ENCODE assay signal across 13 cellular contexts in the genomic region with DNA sequence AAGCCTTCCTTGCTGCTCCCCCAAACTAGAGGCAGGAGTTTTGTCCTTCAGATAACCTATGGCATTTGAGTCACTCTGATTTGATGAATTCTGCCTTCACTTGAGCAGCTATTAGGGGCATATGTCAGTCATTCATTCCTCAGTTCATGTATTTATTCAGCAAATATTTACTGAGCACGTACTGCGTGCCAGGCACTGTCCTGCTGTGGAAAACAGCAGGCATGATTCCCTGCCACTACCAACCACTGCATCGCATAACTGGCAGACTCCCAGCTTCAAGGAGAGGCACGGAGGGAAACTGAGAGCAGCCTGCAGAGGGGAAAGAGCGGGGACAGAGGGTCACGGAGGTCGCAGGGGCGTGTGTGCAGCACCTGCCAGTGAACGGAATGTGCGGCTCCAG.
"Had no signal": no experiment of that assay in that cellular context is flagged by ENCODE, and none has a peak within 500 bp of the region (broad histone marks: within the 10 kb centered on the region; RNA-seq: fewer than 3 reads in every experiment).

No MANE protein-coding gene starts in this region.

- DNase-seq: cortex of kidney; effector memory CD8-positive, alpha-beta T cell; hippocampal formation; kidney glomerular epithelial cell; stimulated activated CD4-positive, alpha-beta T cell treated with anti-CD3 and anti-CD28 coated beads, Interleukin-15, amount 100 ng/mL, for 24 hours; stimulated activated CD4-positive, alpha-beta T cell treated with anti-CD3 and anti-CD28 coated beads, Interleukin-4, amount 100 ng/mL, for 24 hours; testis had no signal

- H3K27me3 Mint-ChIP-seq: activated naive CD4-positive, alpha-beta T cell treated with anti-CD3 and anti-CD28 coated beads, Interleukin-2, amount 50 U/mL, for 24 hours; central memory CD8-positive, alpha-beta T cell; effector memory CD8-positive, alpha-beta T cell; memory B cell; stimulated activated naive CD8-positive, alpha-beta T cell treated with anti-CD3 and anti-CD28 coated beads, Interleukin-15, Interleukin-2, amounts not matched to agents 100 ng/mL and 50 ng/mL, for 24 hours had no signal

- H3K4me3 ChIP-seq: testis had no signal

- ATAC-seq: activated CD4-positive, CD25-positive, alpha-beta regulatory T cell treated with anti-CD3 and anti-CD28 coated beads, Interleukin-2, amount 50 U/mL, for 24 hours; effector memory CD8-positive, alpha-beta T cell had no signal

- H3K27ac Mint-ChIP-seq: activated naive CD4-positive, alpha-beta T cell treated with anti-CD3 and anti-CD28 coated beads, Interleukin-2, amount 50 U/mL, for 24 hours; memory B cell; stimulated activated naive CD8-positive, alpha-beta T cell treated with anti-CD3 and anti-CD28 coated beads, Interleukin-15, Interleukin-2, amounts not matched to agents 100 ng/mL and 50 ng/mL, for 24 hours; T-helper 2 cell treated with Interferon-gamma antibody and Interleukin-4, amounts not matched to agents 5 μg/mL and 100 μg/mL, for 36 hours had no signal

- H3K27me3 ChIP-seq: testis had no signal

- H3K27ac ChIP-seq: testis had no signal

- H3K9me3 Mint-ChIP-seq: activated naive CD4-positive, alpha-beta T cell treated with anti-CD3 and anti-CD28 coated beads, Interleukin-2, amount 50 U/mL, for 24 hours; central memory CD8-positive, alpha-beta T cell; effector memory CD8-positive, alpha-beta T cell; memory B cell; stimulated activated naive CD8-positive, alpha-beta T cell treated with anti-CD3 and anti-CD28 coated beads, Interleukin-15, Interleukin-2, amounts not matched to agents 100 ng/mL and 50 ng/mL, for 24 hours; T-helper 2 cell treated with Interferon-gamma antibody and Interleukin-4, amounts not matched to agents 5 μg/mL and 100 μg/mL, for 36 hours had no signal

- H3K9me3 ChIP-seq: testis had no signal

- H3K4me1 ChIP-seq: testis had no signal

- H3K4me1 Mint-ChIP-seq: activated naive CD4-positive, alpha-beta T cell treated with anti-CD3 and anti-CD28 coated beads, Interleukin-2, amount 50 U/mL, for 24 hours; memory B cell had no signal

- H3K4me3 Mint-ChIP-seq: activated naive CD4-positive, alpha-beta T cell treated with anti-CD3 and anti-CD28 coated beads, Interleukin-2, amount 50 U/mL, for 24 hours; central memory CD8-positive, alpha-beta T cell; effector memory CD8-positive, alpha-beta T cell; memory B cell; stimulated activated naive CD8-positive, alpha-beta T cell treated with anti-CD3 and anti-CD28 coated beads, Interleukin-15, Interleukin-2, amounts not matched to agents 100 ng/mL and 50 ng/mL, for 24 hours; T-helper 2 cell treated with Interferon-gamma antibody and Interleukin-4, amounts not matched to agents 5 μg/mL and 100 μg/mL, for 36 hours had no signal
